15 cellular contexts compared by ENCODE assay signal in the genomic region with DNA sequence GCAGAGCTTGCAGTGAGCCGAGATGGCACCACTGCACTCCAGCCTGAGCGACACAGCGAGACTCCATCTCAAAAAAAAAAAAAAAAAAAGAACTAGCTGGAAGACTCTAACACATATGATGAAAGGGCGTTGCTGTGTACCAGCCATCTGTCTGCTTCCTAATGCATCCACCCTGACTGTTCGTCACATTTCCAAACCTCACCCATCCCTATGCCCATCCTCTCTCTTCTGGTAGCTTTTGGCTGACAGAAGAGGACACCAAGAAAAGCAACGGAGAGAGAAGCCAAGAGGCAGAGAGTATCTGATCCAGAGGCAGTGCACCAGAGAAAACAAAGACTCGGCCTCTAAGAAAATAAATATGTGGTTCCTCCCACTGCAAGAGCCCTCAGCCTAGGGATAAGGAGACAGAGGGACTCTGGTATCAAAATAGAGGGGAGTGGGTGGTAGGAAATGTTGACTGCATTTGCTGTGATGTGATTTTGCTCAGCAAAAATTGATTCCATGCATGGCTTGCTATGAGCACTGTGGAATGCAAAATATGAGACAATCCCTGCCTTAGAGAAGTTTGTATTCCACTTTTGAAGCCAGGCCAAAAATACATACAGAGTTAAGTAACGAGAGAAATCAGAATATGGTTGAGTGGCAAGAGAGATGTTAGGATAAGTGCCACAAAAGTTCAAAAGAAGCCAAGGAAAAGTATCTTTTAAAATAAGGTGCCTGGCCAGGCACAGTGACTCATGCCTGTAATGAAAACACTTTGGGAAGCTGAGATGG.
DNase-seq lines count a peak whose midpoint lies in the region; ATAC-seq, FAIRE-seq and TF ChIP-seq lines count a peak whose summit lies in the region.
"Had no signal": no experiment of that assay in that cellular context is flagged by ENCODE, and none has a peak within 500 bp of the region (broad histone marks: within the 10 kb centered on the region; RNA-seq: fewer than 3 reads in every experiment).

No MANE protein-coding gene starts in this region.

- H3K4me3 ChIP-seq in cardiac muscle cell: no peak overlapping the region
- H3K4me3 ChIP-seq: suprapubic skin had no signal

- H3K36me3 ChIP-seq in cardiac muscle cell: no peaks in the 10 kb centered on the region
- H3K36me3 ChIP-seq: suprapubic skin had no signal

- H3K27me3 ChIP-seq in cardiac muscle cell: no peaks in the 10 kb centered on the region
- H3K27me3 ChIP-seq: suprapubic skin had no signal

- H3K4me1 ChIP-seq in cardiac muscle cell (ENCODE audit: low read depth): peaks cover 26% of the 10 kb centered on the region
- H3K4me1 ChIP-seq: suprapubic skin had no signal

- H3K9me3 ChIP-seq in cardiac muscle cell (ENCODE audit: low read depth): no peaks in the 10 kb centered on the region
- H3K9me3 ChIP-seq: suprapubic skin had no signal

- no peak for ATAC-seq in Right ventricle myocardium inferior

- H3K27ac ChIP-seq in cardiac muscle cell: peak overlapping the region; percentile 32
- H3K27ac ChIP-seq: suprapubic skin had no signal

- no peak for TF ChIP-seq CTCF in cardiac muscle cell (IDR thresholded peaks at IDR 0.05; ENCODE audit: low read depth, low read length)

- DNase-seq in cardiac muscle cell (ENCODE audit: low read depth in 1 of 2, low spot score in 1 of 2): peak in 1 of 2 donors; percentile 26
- no peak for DNase-seq in Right ventricle myocardium inferior (ENCODE audit: missing footprints)
- DNase-seq in astrocyte of the hippocampus (ENCODE audit: low read depth, low spot score): peak; percentile 67
- DNase-seq in islet precursor cell: peak; percentile 12
- no peak for DNase-seq in urothelium cell line (ENCODE audit: low spot score)
- no peak for DNase-seq in dermis blood vessel endothelial cell
- no peak for DNase-seq in NCI-H2029 treated with DMSO at 0.1 percent for 48 hours (lab: John Stamatoyannopoulos, UW)
- no peak for DNase-seq in NCI-H146 treated with DMSO at 0.1 percent for 48 hours (lab: John Stamatoyannopoulos, UW; ENCODE audit: unreplicated experiment)
- DNase-seq: activated CD4-positive, alpha-beta T cell treated with anti-CD3 and anti-CD28 coated beads for 1 hour; activated naive CD8-positive, alpha-beta T cell treated with anti-CD3 and anti-CD28 coated beads for 36 hours; activated T-cell treated with anti-CD3 and anti-CD28 coated beads for 4 hours; NCI-H1105; NCI-H524 had no signal

- FAIRE-seq in urothelium cell line (lab: Jason Lieb, UNC): peak; percentile 37
- FAIRE-seq: frontal cortex had no signal

- intact Hi-C loops in Right ventricle myocardium inferior (cut with DNase I): no loop called here

Comparison
In these comparisons a context has a peak if more than half of its experiments do, and no peak if none do; other contexts are left out.
1. DNase-seq: peak in astrocyte of the hippocampus (single experiment) and islet precursor cell (single experiment); none in Right ventricle myocardium inferior (single experiment), urothelium cell line (single experiment), dermis blood vessel endothelial cell (single experiment), NCI-H2029 treated with DMSO at 0.1 percent for 48 hours (single experiment) and NCI-H146 treated with DMSO at 0.1 percent for 48 hours (single experiment).